ENCODE assay signal across 1 cellular context in the genomic region with DNA sequence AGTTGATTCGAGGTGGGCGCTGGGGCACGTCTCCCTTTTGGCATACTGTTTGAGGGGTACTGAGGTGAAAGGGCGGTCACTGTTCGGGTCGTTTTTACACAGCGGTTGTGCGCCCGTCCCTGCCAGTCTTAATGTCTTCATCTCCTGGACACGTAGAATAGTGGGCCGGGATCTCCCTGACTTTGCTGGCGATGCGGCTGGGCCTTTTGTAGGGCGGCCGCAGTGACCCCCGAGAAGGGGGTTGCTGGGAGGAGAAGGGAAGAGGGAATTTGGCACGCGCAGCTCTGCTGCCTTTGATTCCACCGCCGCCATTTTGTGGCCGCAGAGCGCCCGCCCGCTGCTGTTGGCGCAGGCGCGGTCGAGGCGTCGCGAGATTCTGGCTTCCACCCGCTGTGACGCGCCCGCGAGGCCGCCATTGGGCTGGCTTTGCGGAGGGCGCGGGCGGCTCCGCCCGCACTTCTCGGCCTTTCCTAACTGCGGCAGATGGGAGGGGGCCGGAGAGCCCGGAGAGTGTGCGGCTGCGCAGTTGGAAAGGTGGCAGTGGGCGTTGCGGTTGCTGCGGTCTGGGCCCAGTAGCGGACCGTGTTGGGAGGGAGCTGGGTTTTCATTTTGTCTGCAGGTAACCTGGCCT.
TF ChIP-seq lines count a peak whose summit lies in the region.

No MANE protein-coding gene starts in this region.

TF ChIP-seq in HepG2, 621 proteins besides CTCF, POLR2A, EP300 and RAD21 (continued from another document and continues in another):
- TF ChIP-seq, protein P1, sequence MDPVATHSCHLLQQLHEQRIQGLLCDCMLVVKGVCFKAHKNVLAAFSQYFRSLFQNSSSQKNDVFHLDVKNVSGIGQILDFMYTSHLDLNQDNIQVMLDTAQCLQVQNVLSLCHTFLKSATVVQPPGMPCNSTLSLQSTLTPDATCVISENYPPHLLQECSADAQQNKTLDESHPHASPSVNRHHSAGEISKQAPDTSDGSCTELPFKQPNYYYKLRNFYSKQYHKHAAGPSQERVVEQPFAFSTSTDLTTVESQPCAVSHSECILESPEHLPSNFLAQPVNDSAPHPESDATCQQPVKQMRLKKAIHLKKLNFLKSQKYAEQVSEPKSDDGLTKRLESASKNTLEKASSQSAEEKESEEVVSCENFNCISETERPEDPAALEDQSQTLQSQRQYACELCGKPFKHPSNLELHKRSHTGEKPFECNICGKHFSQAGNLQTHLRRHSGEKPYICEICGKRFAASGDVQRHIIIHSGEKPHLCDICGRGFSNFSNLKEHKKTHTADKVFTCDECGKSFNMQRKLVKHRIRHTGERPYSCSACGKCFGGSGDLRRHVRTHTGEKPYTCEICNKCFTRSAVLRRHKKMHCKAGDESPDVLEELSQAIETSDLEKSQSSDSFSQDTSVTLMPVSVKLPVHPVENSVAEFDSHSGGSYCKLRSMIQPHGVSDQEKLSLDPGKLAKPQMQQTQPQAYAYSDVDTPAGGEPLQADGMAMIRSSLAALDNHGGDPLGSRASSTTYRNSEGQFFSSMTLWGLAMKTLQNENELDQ (CRISPR knock-in tag; IDR thresholded peaks at IDR 0.05; ENCODE audit: borderline replicate concordance) = no peak
- peak; percentile 72 for TF ChIP-seq ZC3H4 (CRISPR knock-in tag; IDR thresholded peaks at IDR 0.05; ENCODE audit: borderline replicate concordance)
- 0 out of 2 replicates have a peak, but pooled peaks have one; percentile 22 for TF ChIP-seq ZFP1 (CRISPR knock-in tag; IDR thresholded peaks at IDR 0.05)
- TF ChIP-seq ATAD3A (CRISPR knock-in tag; IDR thresholded peaks at IDR 0.05) = no peak
- no peak for TF ChIP-seq ZKSCAN5 (CRISPR knock-in tag; IDR thresholded peaks at IDR 0.05)
- TF ChIP-seq, protein P2, sequence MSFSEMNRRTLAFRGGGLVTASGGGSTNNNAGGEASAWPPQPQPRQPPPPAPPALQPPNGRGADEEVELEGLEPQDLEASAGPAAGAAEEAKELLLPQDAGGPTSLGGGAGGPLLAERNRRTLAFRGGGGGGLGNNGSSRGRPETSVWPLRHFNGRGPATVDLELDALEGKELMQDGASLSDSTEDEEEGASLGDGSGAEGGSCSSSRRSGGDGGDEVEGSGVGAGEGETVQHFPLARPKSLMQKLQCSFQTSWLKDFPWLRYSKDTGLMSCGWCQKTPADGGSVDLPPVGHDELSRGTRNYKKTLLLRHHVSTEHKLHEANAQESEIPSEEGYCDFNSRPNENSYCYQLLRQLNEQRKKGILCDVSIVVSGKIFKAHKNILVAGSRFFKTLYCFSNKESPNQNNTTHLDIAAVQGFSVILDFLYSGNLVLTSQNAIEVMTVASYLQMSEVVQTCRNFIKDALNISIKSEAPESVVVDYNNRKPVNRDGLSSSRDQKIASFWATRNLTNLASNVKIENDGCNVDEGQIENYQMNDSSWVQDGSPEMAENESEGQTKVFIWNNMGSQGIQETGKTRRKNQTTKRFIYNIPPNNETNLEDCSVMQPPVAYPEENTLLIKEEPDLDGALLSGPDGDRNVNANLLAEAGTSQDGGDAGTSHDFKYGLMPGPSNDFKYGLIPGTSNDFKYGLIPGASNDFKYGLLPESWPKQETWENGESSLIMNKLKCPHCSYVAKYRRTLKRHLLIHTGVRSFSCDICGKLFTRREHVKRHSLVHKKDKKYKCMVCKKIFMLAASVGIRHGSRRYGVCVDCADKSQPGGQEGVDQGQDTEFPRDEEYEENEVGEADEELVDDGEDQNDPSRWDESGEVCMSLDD (CRISPR knock-in tag; IDR thresholded peaks at IDR 0.05; ENCODE audit: borderline replicate concordance) = no peak
- TF ChIP-seq, protein P3, sequence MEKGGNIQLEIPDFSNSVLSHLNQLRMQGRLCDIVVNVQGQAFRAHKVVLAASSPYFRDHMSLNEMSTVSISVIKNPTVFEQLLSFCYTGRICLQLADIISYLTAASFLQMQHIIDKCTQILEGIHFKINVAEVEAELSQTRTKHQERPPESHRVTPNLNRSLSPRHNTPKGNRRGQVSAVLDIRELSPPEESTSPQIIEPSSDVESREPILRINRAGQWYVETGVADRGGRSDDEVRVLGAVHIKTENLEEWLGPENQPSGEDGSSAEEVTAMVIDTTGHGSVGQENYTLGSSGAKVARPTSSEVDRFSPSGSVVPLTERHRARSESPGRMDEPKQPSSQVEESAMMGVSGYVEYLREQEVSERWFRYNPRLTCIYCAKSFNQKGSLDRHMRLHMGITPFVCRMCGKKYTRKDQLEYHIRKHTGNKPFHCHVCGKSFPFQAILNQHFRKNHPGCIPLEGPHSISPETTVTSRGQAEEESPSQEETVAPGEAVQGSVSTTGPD (CRISPR knock-in tag; IDR thresholded peaks at IDR 0.05) = peak; percentile 30; the same call in 1 of the 2 replicates
- TF ChIP-seq, protein P4, sequence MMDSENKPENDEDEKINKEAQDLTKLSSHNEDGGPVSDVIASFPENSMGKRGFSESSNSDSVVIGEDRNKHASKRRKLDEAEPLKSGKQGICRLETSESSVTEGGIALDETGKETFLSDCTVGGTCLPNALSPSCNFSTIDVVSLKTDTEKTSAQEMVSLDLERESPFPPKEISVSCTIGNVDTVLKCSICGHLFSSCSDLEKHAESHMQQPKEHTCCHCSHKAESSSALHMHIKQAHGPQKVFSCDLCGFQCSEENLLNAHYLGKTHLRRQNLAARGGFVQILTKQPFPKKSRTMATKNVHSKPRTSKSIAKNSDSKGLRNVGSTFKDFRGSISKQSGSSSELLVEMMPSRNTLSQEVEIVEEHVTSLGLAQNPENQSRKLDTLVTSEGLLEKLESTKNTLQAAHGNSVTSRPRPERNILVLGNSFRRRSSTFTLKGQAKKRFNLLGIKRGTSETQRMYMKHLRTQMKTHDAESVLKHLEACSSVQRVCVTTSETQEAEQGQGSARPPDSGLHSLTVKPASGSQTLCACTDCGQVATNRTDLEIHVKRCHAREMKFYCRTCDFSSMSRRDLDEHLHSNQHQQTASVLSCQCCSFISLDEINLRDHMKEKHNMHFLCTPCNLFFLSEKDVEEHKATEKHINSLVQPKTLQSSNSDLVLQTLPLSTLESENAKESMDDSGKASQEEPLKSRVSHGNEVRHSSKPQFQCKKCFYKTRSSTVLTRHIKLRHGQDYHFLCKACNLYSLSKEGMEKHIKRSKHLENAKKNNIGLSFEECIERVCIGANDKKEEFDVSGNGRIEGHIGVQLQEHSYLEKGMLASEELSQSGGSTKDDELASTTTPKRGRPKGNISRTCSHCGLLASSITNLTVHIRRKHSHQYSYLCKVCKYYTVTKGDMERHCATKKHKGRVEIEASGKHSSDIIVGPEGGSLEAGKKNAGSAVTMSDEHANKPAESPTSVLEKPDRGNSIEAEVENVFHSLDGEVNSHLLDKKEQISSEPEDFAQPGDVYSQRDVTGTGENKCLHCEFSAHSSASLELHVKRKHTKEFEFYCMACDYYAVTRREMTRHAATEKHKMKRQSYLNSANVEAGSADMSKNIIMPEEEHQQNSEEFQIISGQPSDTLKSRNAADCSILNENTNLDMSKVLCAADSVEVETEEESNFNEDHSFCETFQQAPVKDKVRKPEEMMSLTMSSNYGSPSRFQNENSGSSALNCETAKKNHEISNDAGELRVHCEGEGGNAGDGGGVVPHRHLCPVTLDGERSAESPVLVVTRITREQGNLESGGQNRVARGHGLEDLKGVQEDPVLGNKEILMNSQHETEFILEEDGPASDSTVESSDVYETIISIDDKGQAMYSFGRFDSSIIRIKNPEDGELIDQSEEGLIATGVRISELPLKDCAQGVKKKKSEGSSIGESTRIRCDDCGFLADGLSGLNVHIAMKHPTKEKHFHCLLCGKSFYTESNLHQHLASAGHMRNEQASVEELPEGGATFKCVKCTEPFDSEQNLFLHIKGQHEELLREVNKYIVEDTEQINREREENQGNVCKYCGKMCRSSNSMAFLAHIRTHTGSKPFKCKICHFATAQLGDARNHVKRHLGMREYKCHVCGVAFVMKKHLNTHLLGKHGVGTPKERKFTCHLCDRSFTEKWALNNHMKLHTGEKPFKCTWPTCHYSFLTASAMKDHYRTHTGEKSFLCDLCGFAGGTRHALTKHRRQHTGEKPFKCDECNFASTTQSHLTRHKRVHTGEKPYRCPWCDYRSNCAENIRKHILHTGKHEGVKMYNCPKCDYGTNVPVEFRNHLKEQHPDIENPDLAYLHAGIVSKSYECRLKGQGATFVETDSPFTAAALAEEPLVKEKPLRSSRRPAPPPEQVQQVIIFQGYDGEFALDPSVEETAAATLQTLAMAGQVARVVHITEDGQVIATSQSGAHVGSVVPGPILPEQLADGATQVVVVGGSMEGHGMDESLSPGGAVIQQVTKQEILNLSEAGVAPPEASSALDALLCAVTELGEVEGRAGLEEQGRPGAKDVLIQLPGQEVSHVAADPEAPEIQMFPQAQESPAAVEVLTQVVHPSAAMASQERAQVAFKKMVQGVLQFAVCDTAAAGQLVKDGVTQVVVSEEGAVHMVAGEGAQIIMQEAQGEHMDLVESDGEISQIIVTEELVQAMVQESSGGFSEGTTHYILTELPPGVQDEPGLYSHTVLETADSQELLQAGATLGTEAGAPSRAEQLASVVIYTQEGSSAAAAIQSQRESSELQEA (CRISPR knock-in tag; IDR thresholded peaks at IDR 0.05; ENCODE audit: not compliant biosample characterization) = no peak
- TF ChIP-seq, protein P5, sequence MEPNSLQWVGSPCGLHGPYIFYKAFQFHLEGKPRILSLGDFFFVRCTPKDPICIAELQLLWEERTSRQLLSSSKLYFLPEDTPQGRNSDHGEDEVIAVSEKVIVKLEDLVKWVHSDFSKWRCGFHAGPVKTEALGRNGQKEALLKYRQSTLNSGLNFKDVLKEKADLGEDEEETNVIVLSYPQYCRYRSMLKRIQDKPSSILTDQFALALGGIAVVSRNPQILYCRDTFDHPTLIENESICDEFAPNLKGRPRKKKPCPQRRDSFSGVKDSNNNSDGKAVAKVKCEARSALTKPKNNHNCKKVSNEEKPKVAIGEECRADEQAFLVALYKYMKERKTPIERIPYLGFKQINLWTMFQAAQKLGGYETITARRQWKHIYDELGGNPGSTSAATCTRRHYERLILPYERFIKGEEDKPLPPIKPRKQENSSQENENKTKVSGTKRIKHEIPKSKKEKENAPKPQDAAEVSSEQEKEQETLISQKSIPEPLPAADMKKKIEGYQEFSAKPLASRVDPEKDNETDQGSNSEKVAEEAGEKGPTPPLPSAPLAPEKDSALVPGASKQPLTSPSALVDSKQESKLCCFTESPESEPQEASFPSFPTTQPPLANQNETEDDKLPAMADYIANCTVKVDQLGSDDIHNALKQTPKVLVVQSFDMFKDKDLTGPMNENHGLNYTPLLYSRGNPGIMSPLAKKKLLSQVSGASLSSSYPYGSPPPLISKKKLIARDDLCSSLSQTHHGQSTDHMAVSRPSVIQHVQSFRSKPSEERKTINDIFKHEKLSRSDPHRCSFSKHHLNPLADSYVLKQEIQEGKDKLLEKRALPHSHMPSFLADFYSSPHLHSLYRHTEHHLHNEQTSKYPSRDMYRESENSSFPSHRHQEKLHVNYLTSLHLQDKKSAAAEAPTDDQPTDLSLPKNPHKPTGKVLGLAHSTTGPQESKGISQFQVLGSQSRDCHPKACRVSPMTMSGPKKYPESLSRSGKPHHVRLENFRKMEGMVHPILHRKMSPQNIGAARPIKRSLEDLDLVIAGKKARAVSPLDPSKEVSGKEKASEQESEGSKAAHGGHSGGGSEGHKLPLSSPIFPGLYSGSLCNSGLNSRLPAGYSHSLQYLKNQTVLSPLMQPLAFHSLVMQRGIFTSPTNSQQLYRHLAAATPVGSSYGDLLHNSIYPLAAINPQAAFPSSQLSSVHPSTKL (CRISPR knock-in tag; IDR thresholded peaks at IDR 0.05) = peak; percentile 37; the same call in 1 of the 2 replicates
- TF ChIP-seq, protein P6, sequence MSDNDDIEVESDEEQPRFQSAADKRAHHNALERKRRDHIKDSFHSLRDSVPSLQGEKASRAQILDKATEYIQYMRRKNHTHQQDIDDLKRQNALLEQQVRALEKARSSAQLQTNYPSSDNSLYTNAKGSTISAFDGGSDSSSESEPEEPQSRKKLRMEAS (IDR thresholded peaks at IDR 0.05) = no peak
- no peak for TF ChIP-seq ZBTB7B (CRISPR knock-in tag; IDR thresholded peaks at IDR 0.05)
- TF ChIP-seq NCOA5 (CRISPR knock-in tag; IDR thresholded peaks at IDR 0.05) = no peak
- TF ChIP-seq TCF12 (IDR thresholded peaks at IDR 0.05) = no peak
- peak; percentile 58; the same call in 1 of the 2 replicates for TF ChIP-seq TCF12 (CRISPR knock-in tag; IDR thresholded peaks at IDR 0.05)
- no peak for TF ChIP-seq FLYWCH1 (CRISPR knock-in tag; IDR thresholded peaks at IDR 0.05)
- peak; percentile 49; the same call in 1 of the 2 replicates for TF ChIP-seq FOXK1 (CRISPR knock-in tag; IDR thresholded peaks at IDR 0.05; ENCODE audit: borderline replicate concordance, low read depth)
- no peak for TF ChIP-seq ONECUT2 (CRISPR knock-in tag; IDR thresholded peaks at IDR 0.05)
- 0 out of 2 replicates have a peak, but pooled peaks have one; percentile 41 for TF ChIP-seq EEA1 (CRISPR knock-in tag; IDR thresholded peaks at IDR 0.05; ENCODE audit: borderline replicate concordance)
- TF ChIP-seq, protein P7, sequence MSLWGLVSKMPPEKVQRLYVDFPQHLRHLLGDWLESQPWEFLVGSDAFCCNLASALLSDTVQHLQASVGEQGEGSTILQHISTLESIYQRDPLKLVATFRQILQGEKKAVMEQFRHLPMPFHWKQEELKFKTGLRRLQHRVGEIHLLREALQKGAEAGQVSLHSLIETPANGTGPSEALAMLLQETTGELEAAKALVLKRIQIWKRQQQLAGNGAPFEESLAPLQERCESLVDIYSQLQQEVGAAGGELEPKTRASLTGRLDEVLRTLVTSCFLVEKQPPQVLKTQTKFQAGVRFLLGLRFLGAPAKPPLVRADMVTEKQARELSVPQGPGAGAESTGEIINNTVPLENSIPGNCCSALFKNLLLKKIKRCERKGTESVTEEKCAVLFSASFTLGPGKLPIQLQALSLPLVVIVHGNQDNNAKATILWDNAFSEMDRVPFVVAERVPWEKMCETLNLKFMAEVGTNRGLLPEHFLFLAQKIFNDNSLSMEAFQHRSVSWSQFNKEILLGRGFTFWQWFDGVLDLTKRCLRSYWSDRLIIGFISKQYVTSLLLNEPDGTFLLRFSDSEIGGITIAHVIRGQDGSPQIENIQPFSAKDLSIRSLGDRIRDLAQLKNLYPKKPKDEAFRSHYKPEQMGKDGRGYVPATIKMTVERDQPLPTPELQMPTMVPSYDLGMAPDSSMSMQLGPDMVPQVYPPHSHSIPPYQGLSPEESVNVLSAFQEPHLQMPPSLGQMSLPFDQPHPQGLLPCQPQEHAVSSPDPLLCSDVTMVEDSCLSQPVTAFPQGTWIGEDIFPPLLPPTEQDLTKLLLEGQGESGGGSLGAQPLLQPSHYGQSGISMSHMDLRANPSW (CRISPR knock-in tag; IDR thresholded peaks at IDR 0.05; ENCODE audit: borderline replicate concordance) = no peak
- no peak for TF ChIP-seq NFE2L1 (CRISPR knock-in tag; IDR thresholded peaks at IDR 0.05; ENCODE audit: borderline replicate concordance)
- no peak for TF ChIP-seq ZNF570 (CRISPR knock-in tag; IDR thresholded peaks at IDR 0.05; ENCODE audit: borderline replicate concordance)
- TF ChIP-seq TCF7L2 (IDR thresholded peaks at IDR 0.05; ENCODE audit: low read depth, low read length) = no peak
- no peak for TF ChIP-seq SP140L (CRISPR knock-in tag; IDR thresholded peaks at IDR 0.05; ENCODE audit: borderline replicate concordance)
- TF ChIP-seq ZNF713 (CRISPR knock-in tag; IDR thresholded peaks at IDR 0.05) = 0 out of 2 replicates have a peak, but pooled peaks have one; percentile 49
- no peak for TF ChIP-seq SUZ12 (IDR thresholded peaks at IDR 0.05; ENCODE audit: low read depth, low read length)
- TF ChIP-seq HOXA7 (CRISPR knock-in tag; IDR thresholded peaks at IDR 0.05) = no peak
